ENCODE assay signal across 1 cellular context in genomic region chr15:69394556-69395282, GRCh38.
TF ChIP-seq lines count a peak whose summit lies in the region.

No MANE protein-coding gene starts in this region.

TF ChIP-seq in HepG2, 621 proteins besides CTCF, POLR2A, EP300 and RAD21 (continued from another document and continues in another):
- TF ChIP-seq, protein P1, sequence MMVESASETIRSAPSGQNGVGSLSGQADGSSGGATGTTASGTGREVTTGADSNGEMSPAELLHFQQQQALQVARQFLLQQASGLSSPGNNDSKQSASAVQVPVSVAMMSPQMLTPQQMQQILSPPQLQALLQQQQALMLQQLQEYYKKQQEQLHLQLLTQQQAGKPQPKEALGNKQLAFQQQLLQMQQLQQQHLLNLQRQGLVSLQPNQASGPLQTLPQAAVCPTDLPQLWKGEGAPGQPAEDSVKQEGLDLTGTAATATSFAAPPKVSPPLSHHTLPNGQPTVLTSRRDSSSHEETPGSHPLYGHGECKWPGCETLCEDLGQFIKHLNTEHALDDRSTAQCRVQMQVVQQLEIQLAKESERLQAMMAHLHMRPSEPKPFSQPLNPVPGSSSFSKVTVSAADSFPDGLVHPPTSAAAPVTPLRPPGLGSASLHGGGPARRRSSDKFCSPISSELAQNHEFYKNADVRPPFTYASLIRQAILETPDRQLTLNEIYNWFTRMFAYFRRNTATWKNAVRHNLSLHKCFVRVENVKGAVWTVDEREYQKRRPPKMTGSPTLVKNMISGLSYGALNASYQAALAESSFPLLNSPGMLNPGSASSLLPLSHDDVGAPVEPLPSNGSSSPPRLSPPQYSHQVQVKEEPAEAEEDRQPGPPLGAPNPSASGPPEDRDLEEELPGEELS (CRISPR knock-in tag; IDR thresholded peaks at IDR 0.05), result no peak
- TF ChIP-seq BCLAF1 (IDR thresholded peaks at IDR 0.05) (no peak), ZNF781 (CRISPR knock-in tag; IDR thresholded peaks at IDR 0.05; ENCODE audit: borderline replicate concordance, not compliant biosample characterization) (no peak), DNMT3B (CRISPR knock-in tag; conservative IDR thresholded peaks at IDR 0.05) (no peak), HDAC1 (CRISPR knock-in tag; IDR thresholded peaks at IDR 0.05) (no peak), ZSCAN12 (CRISPR knock-in tag; IDR thresholded peaks at IDR 0.05) (no peak), ZNF230 (CRISPR knock-in tag; IDR thresholded peaks at IDR 0.05) (no peak), ZNF407 (CRISPR knock-in tag; IDR thresholded peaks at IDR 0.05; ENCODE audit: not compliant biosample characterization) (no peak), RXRA (CRISPR knock-in tag; IDR thresholded peaks at IDR 0.05) (no peak), KLF9 (CRISPR knock-in tag; IDR thresholded peaks at IDR 0.05; ENCODE audit: low read depth) (no peak), ZBTB7B (CRISPR knock-in tag; IDR thresholded peaks at IDR 0.05) (no peak), RERE (CRISPR knock-in tag; IDR thresholded peaks at IDR 0.05; ENCODE audit: low read depth) (no peak)
- TF ChIP-seq, protein P2, sequence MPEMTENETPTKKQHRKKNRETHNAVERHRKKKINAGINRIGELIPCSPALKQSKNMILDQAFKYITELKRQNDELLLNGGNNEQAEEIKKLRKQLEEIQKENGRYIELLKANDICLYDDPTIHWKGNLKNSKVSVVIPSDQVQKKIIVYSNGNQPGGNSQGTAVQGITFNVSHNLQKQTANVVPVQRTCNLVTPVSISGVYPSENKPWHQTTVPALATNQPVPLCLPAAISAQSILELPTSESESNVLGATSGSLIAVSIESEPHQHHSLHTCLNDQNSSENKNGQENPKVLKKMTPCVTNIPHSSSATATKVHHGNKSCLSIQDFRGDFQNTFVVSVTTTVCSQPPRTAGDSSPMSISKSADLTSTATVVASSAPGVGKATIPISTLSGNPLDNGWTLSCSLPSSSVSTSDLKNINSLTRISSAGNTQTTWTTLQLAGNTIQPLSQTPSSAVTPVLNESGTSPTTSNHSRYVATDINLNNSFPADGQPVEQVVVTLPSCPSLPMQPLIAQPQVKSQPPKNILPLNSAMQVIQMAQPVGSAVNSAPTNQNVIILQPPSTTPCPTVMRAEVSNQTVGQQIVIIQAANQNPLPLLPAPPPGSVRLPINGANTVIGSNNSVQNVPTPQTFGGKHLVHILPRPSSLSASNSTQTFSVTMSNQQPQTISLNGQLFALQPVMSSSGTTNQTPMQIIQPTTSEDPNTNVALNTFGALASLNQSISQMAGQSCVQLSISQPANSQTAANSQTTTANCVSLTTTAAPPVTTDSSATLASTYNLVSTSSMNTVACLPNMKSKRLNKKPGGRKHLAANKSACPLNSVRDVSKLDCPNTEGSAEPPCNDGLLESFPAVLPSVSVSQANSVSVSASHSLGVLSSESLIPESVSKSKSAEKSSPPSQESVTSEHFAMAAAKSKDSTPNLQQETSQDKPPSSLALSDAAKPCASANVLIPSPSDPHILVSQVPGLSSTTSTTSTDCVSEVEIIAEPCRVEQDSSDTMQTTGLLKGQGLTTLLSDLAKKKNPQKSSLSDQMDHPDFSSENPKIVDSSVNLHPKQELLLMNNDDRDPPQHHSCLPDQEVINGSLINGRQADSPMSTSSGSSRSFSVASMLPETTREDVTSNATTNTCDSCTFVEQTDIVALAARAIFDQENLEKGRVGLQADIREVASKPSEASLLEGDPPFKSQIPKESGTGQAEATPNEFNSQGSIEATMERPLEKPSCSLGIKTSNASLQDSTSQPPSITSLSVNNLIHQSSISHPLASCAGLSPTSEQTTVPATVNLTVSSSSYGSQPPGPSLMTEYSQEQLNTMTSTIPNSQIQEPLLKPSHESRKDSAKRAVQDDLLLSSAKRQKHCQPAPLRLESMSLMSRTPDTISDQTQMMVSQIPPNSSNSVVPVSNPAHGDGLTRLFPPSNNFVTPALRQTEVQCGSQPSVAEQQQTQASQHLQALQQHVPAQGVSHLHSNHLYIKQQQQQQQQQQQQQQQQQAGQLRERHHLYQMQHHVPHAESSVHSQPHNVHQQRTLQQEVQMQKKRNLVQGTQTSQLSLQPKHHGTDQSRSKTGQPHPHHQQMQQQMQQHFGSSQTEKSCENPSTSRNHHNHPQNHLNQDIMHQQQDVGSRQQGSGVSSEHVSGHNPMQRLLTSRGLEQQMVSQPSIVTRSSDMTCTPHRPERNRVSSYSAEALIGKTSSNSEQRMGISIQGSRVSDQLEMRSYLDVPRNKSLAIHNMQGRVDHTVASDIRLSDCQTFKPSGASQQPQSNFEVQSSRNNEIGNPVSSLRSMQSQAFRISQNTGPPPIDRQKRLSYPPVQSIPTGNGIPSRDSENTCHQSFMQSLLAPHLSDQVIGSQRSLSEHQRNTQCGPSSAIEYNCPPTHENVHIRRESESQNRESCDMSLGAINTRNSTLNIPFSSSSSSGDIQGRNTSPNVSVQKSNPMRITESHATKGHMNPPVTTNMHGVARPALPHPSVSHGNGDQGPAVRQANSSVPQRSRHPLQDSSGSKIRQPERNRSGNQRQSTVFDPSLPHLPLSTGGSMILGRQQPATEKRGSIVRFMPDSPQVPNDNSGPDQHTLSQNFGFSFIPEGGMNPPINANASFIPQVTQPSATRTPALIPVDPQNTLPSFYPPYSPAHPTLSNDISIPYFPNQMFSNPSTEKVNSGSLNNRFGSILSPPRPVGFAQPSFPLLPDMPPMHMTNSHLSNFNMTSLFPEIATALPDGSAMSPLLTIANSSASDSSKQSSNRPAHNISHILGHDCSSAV (CRISPR knock-in tag; IDR thresholded peaks at IDR 0.05; ENCODE audit: borderline replicate concordance), result no peak
- TF ChIP-seq, protein P3, sequence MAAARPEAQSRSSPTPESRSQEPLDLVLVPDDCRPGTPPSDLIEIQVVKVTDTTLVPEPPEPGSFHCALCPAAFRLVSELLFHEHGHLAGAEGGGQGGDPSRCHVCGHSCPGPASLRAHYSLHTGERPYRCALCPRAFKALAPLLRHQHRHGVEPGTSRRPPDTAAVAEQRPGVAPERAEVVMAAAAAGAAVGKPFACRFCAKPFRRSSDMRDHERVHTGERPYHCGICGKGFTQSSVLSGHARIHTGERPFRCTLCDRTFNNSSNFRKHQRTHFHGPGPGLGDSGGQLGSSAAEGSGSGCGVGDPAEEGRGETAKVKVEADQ (CRISPR knock-in tag; IDR thresholded peaks at IDR 0.05; ENCODE audit: borderline replicate concordance), result no peak
- TF ChIP-seq, protein P4, sequence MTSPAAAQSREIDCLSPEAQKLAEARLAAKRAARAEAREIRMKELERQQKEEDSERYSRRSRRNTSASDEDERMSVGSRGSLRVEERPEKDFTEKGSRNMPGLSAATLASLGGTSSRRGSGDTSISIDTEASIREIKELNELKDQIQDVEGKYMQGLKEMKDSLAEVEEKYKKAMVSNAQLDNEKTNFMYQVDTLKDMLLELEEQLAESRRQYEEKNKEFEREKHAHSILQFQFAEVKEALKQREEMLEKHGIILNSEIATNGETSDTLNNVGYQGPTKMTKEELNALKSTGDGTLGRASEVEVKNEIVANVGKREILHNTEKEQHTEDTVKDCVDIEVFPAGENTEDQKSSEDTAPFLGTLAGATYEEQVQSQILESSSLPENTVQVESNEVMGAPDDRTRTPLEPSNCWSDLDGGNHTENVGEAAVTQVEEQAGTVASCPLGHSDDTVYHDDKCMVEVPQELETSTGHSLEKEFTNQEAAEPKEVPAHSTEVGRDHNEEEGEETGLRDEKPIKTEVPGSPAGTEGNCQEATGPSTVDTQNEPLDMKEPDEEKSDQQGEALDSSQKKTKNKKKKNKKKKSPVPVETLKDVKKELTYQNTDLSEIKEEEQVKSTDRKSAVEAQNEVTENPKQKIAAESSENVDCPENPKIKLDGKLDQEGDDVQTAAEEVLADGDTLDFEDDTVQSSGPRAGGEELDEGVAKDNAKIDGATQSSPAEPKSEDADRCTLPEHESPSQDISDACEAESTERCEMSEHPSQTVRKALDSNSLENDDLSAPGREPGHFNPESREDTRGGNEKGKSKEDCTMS (CRISPR knock-in tag; conservative IDR thresholded peaks at IDR 0.05), result no peak
